ENCODE assay signal across 20 cellular contexts in genomic region chr1:32946413-32946812, GRCh38. TPM values are rescaled to one million over a fixed set of nuclear protein-coding genes. Genes with fewer than 3 reads are reported as not detected.
DNase-seq lines count a peak whose midpoint lies in the region; ATAC-seq and TF ChIP-seq lines count a peak whose summit lies in the region.
"Had no signal": no experiment of that assay in that cellular context is flagged by ENCODE, and none has a peak within 500 bp of the region (broad histone marks: within the 10 kb centered on the region; RNA-seq: fewer than 3 reads in every experiment).

No MANE protein-coding gene starts in this region.

- H3K27ac Mint-ChIP-seq in activated naive CD8-positive, alpha-beta T cell = peak overlapping the region; percentile 10
- H3K27ac Mint-ChIP-seq in activated naive CD8-positive, alpha-beta T cell treated with anti-CD3 and anti-CD28 coated beads, Interleukin-2, amount 50 U/mL, for 24 hours = no peak overlapping the region

- intact Hi-C loops in left colon (cut with DNase I, micrococcal nuclease) = no loop called here

- H3K36me3 ChIP-seq in thoracic aorta = peaks cover 18% of the 10 kb centered on the region
- H3K36me3 ChIP-seq: BE2C had no signal

- H3K36me3 Mint-ChIP-seq in activated naive CD8-positive, alpha-beta T cell = peaks cover 17% of the 10 kb centered on the region
- H3K36me3 Mint-ChIP-seq in activated naive CD8-positive, alpha-beta T cell treated with anti-CD3 and anti-CD28 coated beads, Interleukin-2, amount 50 U/mL, for 24 hours (ENCODE audit: low read depth) = peaks cover 32% of the 10 kb centered on the region

- peaks cover 43 to 59% of the 10 kb centered on the region in 2 donors for H3K4me1 ChIP-seq in thoracic aorta (ENCODE audit: control insufficient read depth in 1 of 2, low read depth in 2 of 2)
- H3K4me1 ChIP-seq: BE2C had no signal

- peak overlapping the region; percentile 69 to 84 for H3K27ac ChIP-seq in thoracic aorta
- H3K27ac ChIP-seq: GM23248 had no signal

- no peak for DNase-seq in activated naive CD8-positive, alpha-beta T cell treated with anti-CD3 and anti-CD28 coated beads, Interleukin-2, amount 50 U/mL, for 24 hours
- DNase-seq in astrocyte of the hippocampus (ENCODE audit: low read depth, low spot score) (peak; percentile 71), fibroblast of villous mesenchyme (ENCODE audit: low read depth) (peak; percentile 36), thoracic aorta (ENCODE audit: low spot score) (peak; percentile 15), NCI-H446 treated with DMSO at 0.1 percent for 48 hours (lab: John Stamatoyannopoulos, UW) (no peak), T-helper 2 cell (no peak), left colon (no peak)
- DNase-seq: 8988T; BE2C; CD4-positive, alpha-beta memory T cell; DMS153; GF-D8; GM23248; NCI-H1417; NCI-H187; NCI-H226; NCI-H524 treated with DMSO at 0.1 percent for 48 hours had no signal

- H3K27me3 ChIP-seq in thoracic aorta (replicated peaks; ENCODE audit: insufficient read depth) = no peaks in the 10 kb centered on the region
- H3K27me3 ChIP-seq: BE2C had no signal

- no peak overlapping the region for H3K4me3 Mint-ChIP-seq in activated naive CD8-positive, alpha-beta T cell
- H3K4me3 Mint-ChIP-seq in activated naive CD8-positive, alpha-beta T cell treated with anti-CD3 and anti-CD28 coated beads, Interleukin-2, amount 50 U/mL, for 24 hours = no peak overlapping the region
- H3K4me3 Mint-ChIP-seq: CD4-positive, alpha-beta memory T cell had no signal

- no peaks in the 10 kb centered on the region for H3K9me3 ChIP-seq in thoracic aorta
- H3K9me3 ChIP-seq: BE2C had no signal

- H3K4me1 Mint-ChIP-seq in activated naive CD8-positive, alpha-beta T cell (ENCODE audit: low read depth) = peaks cover 15% of the 10 kb centered on the region
- peaks cover 15% of the 10 kb centered on the region for H3K4me1 Mint-ChIP-seq in activated naive CD8-positive, alpha-beta T cell treated with anti-CD3 and anti-CD28 coated beads, Interleukin-2, amount 50 U/mL, for 24 hours

- no peak for ATAC-seq in activated naive CD8-positive, alpha-beta T cell treated with anti-CD3 and anti-CD28 coated beads, Interleukin-2, amount 50 U/mL, for 24 hours
- peak; percentile 31 for ATAC-seq in thoracic aorta (ENCODE audit: insufficient number of reproducible peaks, low FRiP score, low read depth)
- no peak for ATAC-seq in left colon
- ATAC-seq: HCT116, K562 had no signal

- H3K4me3 ChIP-seq in fibroblast of villous mesenchyme (ENCODE audit: low read depth, low read length) = no peak overlapping the region
- peak overlapping the region; percentile 34 for H3K4me3 ChIP-seq in thoracic aorta
- H3K4me3 ChIP-seq: GM23248, K562 had no signal

- no peaks in the 10 kb centered on the region for H3K27me3 Mint-ChIP-seq in activated naive CD8-positive, alpha-beta T cell
- no peaks in the 10 kb centered on the region for H3K27me3 Mint-ChIP-seq in activated naive CD8-positive, alpha-beta T cell treated with anti-CD3 and anti-CD28 coated beads, Interleukin-2, amount 50 U/mL, for 24 hours
- H3K27me3 Mint-ChIP-seq: CD4-positive, alpha-beta memory T cell had no signal

- H3K9me3 Mint-ChIP-seq in activated naive CD8-positive, alpha-beta T cell (ENCODE audit: low read depth) = no peaks in the 10 kb centered on the region
- H3K9me3 Mint-ChIP-seq in activated naive CD8-positive, alpha-beta T cell treated with anti-CD3 and anti-CD28 coated beads, Interleukin-2, amount 50 U/mL, for 24 hours = no peaks in the 10 kb centered on the region
- H3K9me3 Mint-ChIP-seq: CD4-positive, alpha-beta memory T cell had no signal

- no peak for TF ChIP-seq CTCF in fibroblast of villous mesenchyme (IDR thresholded peaks at IDR 0.05; ENCODE audit: insufficient read depth, low read depth, low read length)
- TF ChIP-seq CTCF in thoracic aorta (IDR thresholded peaks at IDR 0.05) = no peak

RNA-seq across cellular contexts. Expression of gene RNF19B, which starts 18.2 kb away (rescaled TPM):
- 9.3 and 9.5 TPM in 2 replicates for total RNA-seq in fibroblast of villous mesenchyme
- 10 to 100 TPM; 21.9 to 37.2 TPM for total RNA-seq in thoracic aorta
- total RNA-seq in left colon = 10 to 100 TPM; 64.1 to 77.3 TPM

RNA-seq across cellular contexts. Expression of gene TMEM54, which starts 45.2 kb away (rescaled TPM):
- total RNA-seq in fibroblast of villous mesenchyme = 9.9 and 17.4 TPM in 2 replicates
- total RNA-seq in thoracic aorta = 10 to 100 TPM; 28.1 to 56.6 TPM
- 100 to 1,000 TPM; 739 to 855 TPM for total RNA-seq in left colon
- total RNA-seq: CD4-positive, alpha-beta memory T cell had no signal

Comparison
In these comparisons a context has a peak if more than half of its experiments do, and no peak if none do; other contexts are left out.
1. DNase-seq: peak in astrocyte of the hippocampus (single experiment), fibroblast of villous mesenchyme (single experiment) and thoracic aorta (single experiment); none in activated naive CD8-positive, alpha-beta T cell treated with anti-CD3 and anti-CD28 coated beads, Interleukin-2, amount 50 U/mL, for 24 hours (single experiment), NCI-H446 treated with DMSO at 0.1 percent for 48 hours (single experiment), T-helper 2 cell (0 of 5) and left colon (0 of 2).
2. RNA of gene TMEM54, which starts 45.2 kb away (total RNA-seq): 739 to 855 TPM in left colon; 28.1 to 56.6 TPM in thoracic aorta and 9.9 to 17.4 TPM in fibroblast of villous mesenchyme; every median in the first group is over 10 times any median in the second.